Comparison of ENCODE assay signal across 20 cellular contexts in the genomic region with DNA sequence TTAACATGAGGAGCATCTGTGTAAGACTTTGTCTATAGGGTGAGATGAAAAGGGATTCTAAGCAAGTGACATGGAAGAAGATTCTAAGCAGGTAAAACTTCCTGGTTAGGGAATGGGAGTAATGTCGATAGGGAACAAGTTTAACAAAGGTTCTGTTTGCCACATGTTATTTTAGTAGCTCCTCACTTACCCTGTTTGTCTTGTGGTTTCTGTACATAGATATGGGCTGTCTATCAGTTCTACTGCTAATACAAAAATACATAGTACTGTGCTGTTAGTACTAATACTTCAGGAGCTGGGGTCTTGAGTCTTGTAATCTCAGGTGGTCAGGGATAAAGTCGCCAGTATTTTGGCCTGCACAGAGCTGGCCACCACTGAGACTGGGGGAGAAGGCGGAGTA.
"Had no signal": no experiment of that assay in that cellular context is flagged by ENCODE, and none has a peak within 500 bp of the region (broad histone marks: within the 10 kb centered on the region; RNA-seq: fewer than 3 reads in every experiment).

No MANE protein-coding gene starts in this region.

- H3K27ac ChIP-seq: esophagus muscularis mucosa, gastroesophageal sphincter, heart left ventricle, neutrophil, sigmoid colon, thyroid gland had no signal

- H3K9me3 ChIP-seq: esophagus muscularis mucosa, gastroesophageal sphincter, heart left ventricle, neutrophil, sigmoid colon, thyroid gland had no signal

- H3K4me1 Mint-ChIP-seq: activated naive CD8-positive, alpha-beta T cell treated with anti-CD3 and anti-CD28 coated beads, Interleukin-2, amount 10 ng/mL, durations not matched to agents 7 days and 5 days; brain; natural killer cell had no signal

- H3K4me1 ChIP-seq: esophagus muscularis mucosa, gastroesophageal sphincter, heart left ventricle, sigmoid colon, thyroid gland had no signal

- H3K4me3 ChIP-seq: esophagus muscularis mucosa, gastroesophageal sphincter, heart left ventricle, sigmoid colon, thyroid gland had no signal

- FAIRE-seq: urothelium cell line had no signal

- H3K4me3 Mint-ChIP-seq: activated CD4-positive, alpha-beta T cell treated with anti-CD3 and anti-CD28 coated beads, Interleukin-2, amount 10 ng/mL, durations not matched to agents 24 days and 14 days; activated CD8-positive, alpha-beta T cell treated with anti-CD3 and anti-CD28 coated beads, Interleukin-2, amount 10 ng/mL, durations not matched to agents 7 days and 5 days; activated naive CD8-positive, alpha-beta T cell treated with anti-CD3 and anti-CD28 coated beads, Interleukin-2, amount 10 ng/mL, durations not matched to agents 7 days and 5 days; brain; central memory CD8-positive, alpha-beta T cell; natural killer cell; T-cell had no signal

- H3K9me3 Mint-ChIP-seq: activated CD4-positive, alpha-beta T cell treated with anti-CD3 and anti-CD28 coated beads, Interleukin-2, amount 10 ng/mL, durations not matched to agents 24 days and 14 days; activated naive CD8-positive, alpha-beta T cell treated with anti-CD3 and anti-CD28 coated beads, Interleukin-2, amount 10 ng/mL, durations not matched to agents 7 days and 5 days; brain; central memory CD8-positive, alpha-beta T cell; natural killer cell; T-cell had no signal

- H3K36me3 Mint-ChIP-seq: natural killer cell had no signal

- H3K27me3 ChIP-seq: esophagus muscularis mucosa, gastroesophageal sphincter, heart left ventricle, neutrophil, sigmoid colon, thyroid gland had no signal

- H3K27ac Mint-ChIP-seq: activated CD4-positive, alpha-beta T cell treated with anti-CD3 and anti-CD28 coated beads, Interleukin-2, amount 10 ng/mL, durations not matched to agents 24 days and 14 days; activated CD8-positive, alpha-beta T cell treated with anti-CD3 and anti-CD28 coated beads, Interleukin-2, amount 10 ng/mL, durations not matched to agents 7 days and 5 days; activated naive CD8-positive, alpha-beta T cell treated with anti-CD3 and anti-CD28 coated beads, Interleukin-2, amount 10 ng/mL, durations not matched to agents 7 days and 5 days; brain had no signal

- H3K27me3 Mint-ChIP-seq: activated CD4-positive, alpha-beta T cell treated with anti-CD3 and anti-CD28 coated beads, Interleukin-2, amount 10 ng/mL, durations not matched to agents 24 days and 14 days; activated naive CD8-positive, alpha-beta T cell treated with anti-CD3 and anti-CD28 coated beads, Interleukin-2, amount 10 ng/mL, durations not matched to agents 7 days and 5 days; brain; central memory CD8-positive, alpha-beta T cell; T-cell had no signal

- DNase-seq: activated CD4-positive, alpha-beta T cell treated with anti-CD3 and anti-CD28 coated beads, Interleukin-2, amount 10 ng/mL, durations not matched to agents 24 days and 14 days; activated CD8-positive, alpha-beta T cell treated with anti-CD3 and anti-CD28 coated beads, Interleukin-2, amount 10 ng/mL, durations not matched to agents 7 days and 5 days; activated gamma-delta T cell; activated naive CD8-positive, alpha-beta T cell treated with anti-CD3 and anti-CD28 coated beads, Interleukin-2, amount 10 ng/mL, durations not matched to agents 7 days and 5 days; activated T-cell treated with anti-CD3 and anti-CD28 coated beads, Interleukin-2, amount 50 U/mL, for 48 hours; cortex of kidney; heart left ventricle; natural killer cell; sigmoid colon; stimulated activated naive CD4-positive, alpha-beta T cell; T-cell; T1000; thyroid gland had no signal

- ATAC-seq: activated CD8-positive, alpha-beta T cell treated with anti-CD3 and anti-CD28 coated beads, Interleukin-2, amount 10 ng/mL, durations not matched to agents 7 days and 5 days; gastroesophageal sphincter; heart left ventricle; natural killer cell; SK-N-SH treated with all-trans-retinoic acid at 6 μM for 48 hours; T-cell had no signal
